22 cellular contexts compared by ENCODE assay signal in the genomic region with DNA sequence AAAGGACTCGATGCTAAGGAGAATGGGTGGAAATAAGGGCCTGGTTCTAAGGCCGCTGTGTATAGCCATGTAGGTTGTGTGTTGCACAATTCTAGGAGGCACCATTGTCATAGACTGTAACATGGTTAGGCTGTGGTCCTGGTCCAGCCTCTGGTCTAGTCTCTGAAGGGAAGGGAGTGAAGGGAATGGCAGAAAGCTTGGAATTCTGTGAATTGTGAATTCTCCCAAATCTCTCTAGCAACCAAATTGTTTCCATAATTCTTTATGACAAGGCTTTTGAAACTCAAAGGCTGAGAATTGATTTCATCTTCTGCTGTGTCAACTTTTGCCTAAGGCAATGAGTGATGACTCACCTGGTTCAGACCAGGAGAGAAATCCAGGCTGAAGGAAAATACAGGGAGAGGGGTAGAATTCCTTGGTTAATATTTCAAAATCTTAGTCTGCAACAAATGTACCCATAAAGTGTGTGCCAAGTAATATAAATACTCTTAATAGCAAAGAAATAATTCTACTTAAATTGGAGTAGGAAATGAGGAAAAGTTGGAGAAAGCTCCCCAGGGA.
"Had no signal": no experiment of that assay in that cellular context is flagged by ENCODE, and none has a peak within 500 bp of the region (broad histone marks: within the 10 kb centered on the region; RNA-seq: fewer than 3 reads in every experiment).

No MANE protein-coding gene starts in this region.

- DNase-seq: activated CD4-positive, alpha-beta T cell treated with anti-CD3 and anti-CD28 coated beads for 1 hour; activated CD8-positive, alpha-beta memory T cell treated with anti-CD3 and anti-CD28 coated beads for 24 hours; activated effector memory CD4-positive, alpha-beta T cell treated with anti-CD3 and anti-CD28 coated beads, Interleukin-2, amount 50 U/mL, for 16 hours; activated naive CD4-positive, alpha-beta T cell treated with anti-CD3 and anti-CD28 coated beads, Interleukin-2, amount 50 U/mL, for 16 hours; activated T-cell treated with anti-CD3 and anti-CD28 coated beads, Interleukin-2, amount 50 U/mL, for 72 hours; aorta; brain microvascular endothelial cell; cortex of kidney; heart right ventricle; kidney glomerular epithelial cell; mesenchymal stem cell; naive thymus-derived CD8-positive, alpha-beta T cell; ovary; psoas muscle; stimulated activated CD4-positive, alpha-beta T cell treated with anti-CD3 and anti-CD28 coated beads, Interleukin-4, amount 100 ng/mL, for 1 hour; stimulated activated naive CD8-positive, alpha-beta T cell treated with anti-CD3 and anti-CD28 coated beads, Interleukin-15, amount 100 ng/mL, for 72 hours; transverse colon had no signal

- H3K36me3 Mint-ChIP-seq: naive thymus-derived CD8-positive, alpha-beta T cell had no signal

- H3K27ac ChIP-seq: brain microvascular endothelial cell, heart right ventricle, ovary, psoas muscle, suprapubic skin, transverse colon, vagina, VCaP had no signal

- H3K27me3 ChIP-seq: brain microvascular endothelial cell, ovary, suprapubic skin, transverse colon, vagina had no signal

- H3K4me1 Mint-ChIP-seq: naive thymus-derived CD8-positive, alpha-beta T cell; stimulated activated naive CD8-positive, alpha-beta T cell treated with anti-CD3 and anti-CD28 coated beads, Interleukin-15, amount 100 ng/mL, for 72 hours had no signal

- ATAC-seq: activated T-cell treated with anti-CD3 and anti-CD28 coated beads, Interleukin-2, amount 50 U/mL, for 72 hours; heart right ventricle; naive thymus-derived CD8-positive, alpha-beta T cell; sciatic nerve; stimulated activated naive CD8-positive, alpha-beta T cell treated with anti-CD3 and anti-CD28 coated beads, Interleukin-15, amount 100 ng/mL, for 72 hours had no signal

- H3K36me3 ChIP-seq: brain microvascular endothelial cell, heart right ventricle, ovary, suprapubic skin, transverse colon, vagina had no signal

- H3K27ac Mint-ChIP-seq: activated T-cell treated with anti-CD3 and anti-CD28 coated beads, Interleukin-2, amount 50 U/mL, for 72 hours; naive thymus-derived CD8-positive, alpha-beta T cell; stimulated activated naive CD8-positive, alpha-beta T cell treated with anti-CD3 and anti-CD28 coated beads, Interleukin-15, amount 100 ng/mL, for 72 hours had no signal

- H3K4me2 ChIP-seq: smooth muscle cell had no signal

- H3K4me3 ChIP-seq: heart right ventricle, ovary, psoas muscle, smooth muscle cell, suprapubic skin, transverse colon, vagina had no signal

- H3K4me1 ChIP-seq: heart right ventricle, vagina had no signal

- H3K4me3 Mint-ChIP-seq: activated T-cell treated with anti-CD3 and anti-CD28 coated beads, Interleukin-2, amount 50 U/mL, for 72 hours; naive thymus-derived CD8-positive, alpha-beta T cell; stimulated activated naive CD8-positive, alpha-beta T cell treated with anti-CD3 and anti-CD28 coated beads, Interleukin-15, amount 100 ng/mL, for 72 hours had no signal

- H3K9me3 ChIP-seq: heart right ventricle, ovary, psoas muscle, suprapubic skin, transverse colon, vagina had no signal
